22 cellular contexts compared by ENCODE assay signal in the genomic region with DNA sequence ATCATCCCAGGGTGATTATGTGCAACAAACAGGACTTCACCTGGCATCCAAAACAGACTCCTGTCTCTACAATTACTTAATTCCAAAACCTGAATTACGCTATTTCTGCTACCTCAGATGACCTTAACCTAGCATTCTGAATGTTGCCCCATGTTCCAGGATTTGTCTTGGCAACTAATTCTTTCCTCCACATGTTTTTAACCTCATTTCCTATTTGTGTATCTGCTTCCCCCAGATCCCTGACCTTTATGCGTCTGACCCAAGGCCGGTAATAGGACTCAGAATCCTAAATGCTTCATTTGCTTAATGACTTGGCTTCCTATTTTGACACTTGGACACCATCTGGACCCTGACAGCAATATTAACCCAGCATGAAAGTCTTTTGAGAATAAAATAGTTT. TPM values are rescaled to one million over a fixed set of nuclear protein-coding genes. Genes with fewer than 3 reads are reported as not detected.
DNase-seq lines count a peak whose midpoint lies in the region; ATAC-seq, FAIRE-seq and TF ChIP-seq lines count a peak whose summit lies in the region.
"Had no signal": no experiment of that assay in that cellular context is flagged by ENCODE, and none has a peak within 500 bp of the region (broad histone marks: within the 10 kb centered on the region; RNA-seq: fewer than 3 reads in every experiment).

No MANE protein-coding gene starts in this region.

- H3K4me3 ChIP-seq in left ventricle myocardium inferior (no peak overlapping the region), endothelial cell of umbilical vein (replicated peaks in 1 of 3; ENCODE audit: insufficient read depth in 1 of 3, low read depth in 1 of 3, low read length in 3 of 3) (no peak overlapping the region)
- H3K4me3 ChIP-seq: PC-9, SJCRH30 had no signal

- DNase-seq in Right ventricle myocardium superior (no peak), left ventricle myocardium inferior (no peak), NCI-H69 (lab: John Stamatoyannopoulos, UW) (peak; percentile 46), endothelial cell of umbilical vein (ENCODE audit: low read depth, low spot score) (peak; percentile 97), pulmonary artery endothelial cell (ENCODE audit: low read depth, low spot score) (peak; percentile 88), activated T-cell treated with anti-CD3 and anti-CD28 coated beads for 4 hours (no peak)
- DNase-seq: BE2C; CD4-positive, CD25-positive, alpha-beta regulatory T cell; DMS153; GDM1; GOT3; NCI-H1417 treated with DMSO at 0.1 percent for 48 hours; NCI-H187 treated with DMSO at 0.1 percent for 48 hours; NCI-H2227 treated with DMSO at 0.1 percent for 48 hours; NCI-H510A treated with DMSO at 0.1 percent for 48 hours; PC-9; SJCRH30 had no signal

- TF ChIP-seq CTCF in left ventricle myocardium inferior (IDR thresholded peaks at IDR 0.05; ENCODE audit: borderline replicate concordance): no peak
- TF ChIP-seq CTCF in endothelial cell of umbilical vein (IDR thresholded peaks at IDR 0.05; ENCODE audit: extremely low read depth in 1 of 2, insufficient read depth in 1 of 2, low read depth in 1 of 2, low read length in 2 of 2): no peak

- peak; percentile 87 for TF ChIP-seq POLR2A in endothelial cell of umbilical vein (IDR thresholded peaks at IDR 0.05; ENCODE audit: low read depth, low read length)

- peak overlapping the region; percentile 49 for H3K4me2 ChIP-seq in endothelial cell of umbilical vein (ENCODE audit: insufficient read depth, low read length)
- H3K4me2 ChIP-seq: PC-9 had no signal

- FAIRE-seq in endothelial cell of umbilical vein (lab: Jason Lieb, UNC): peak; percentile 94

- peak overlapping the region; percentile 42 for H3K9ac ChIP-seq in endothelial cell of umbilical vein (replicated peaks; ENCODE audit: extremely low read depth, insufficient read depth, low read length)

- H3K27ac ChIP-seq in left ventricle myocardium inferior (replicated peaks) (no peak overlapping the region), endothelial cell of umbilical vein (ENCODE audit: insufficient read depth, low read depth, low read length) (peak overlapping the region; percentile 87)
- H3K27ac ChIP-seq: PC-9, RWPE1, SJCRH30 had no signal

- dilution Hi-C loops in endothelial cell of umbilical vein (cut with MboI; ENCODE audit: extremely low pct_ligation_motif_present, low sequenced_read_pairs): no loop called here

- ATAC-seq in Right ventricle myocardium superior (ENCODE audit: poor library complexity) (peak; percentile 38), HG03135 (IDR thresholded peaks at IDR 0.05; ENCODE audit: unreplicated experiment) (no peak), HG03521 (IDR thresholded peaks at IDR 0.05; ENCODE audit: unreplicated experiment) (no peak)

- no TSS peak for BruUV-seq in endothelial cell of umbilical vein (replicated peaks; lab: Mats Ljungman, UMichigan)

- intact Hi-C loops in Right ventricle myocardium superior (cut with DNase I) (loop anchor here (5.0 kb wide), 1 partner anchor 150 kb away; no protein-coding TSS in a partner anchor), left ventricle myocardium inferior (cut with micrococcal nuclease) (loop anchor here (5.0 kb wide), 2 partner anchors 135 to 150 kb away; no protein-coding TSS in a partner anchor), endothelial cell of umbilical vein (cut with micrococcal nuclease) (loop anchor here (1.0 to 10.0 kb wide), 9 partner anchors 8 to 537 kb away; partner anchors contain the start of gene ING3)

- CTCF ChIA-PET in endothelial cell of umbilical vein (lab: Charles Lee): interaction anchor here (0.6 to 6.1 kb wide), 20 partner anchors 9 to 217 kb away, joined by 3 to 64 read pairs (median 4); partner anchors contain the start of genes CPED1, ING3 and TSPAN12

- POLR2A ChIA-PET in endothelial cell of umbilical vein (lab: Charles Lee): no interaction called here

- no peaks in the 10 kb centered on the region for H3K36me3 ChIP-seq in left ventricle myocardium inferior
- no peaks in the 10 kb centered on the region for H3K36me3 ChIP-seq in endothelial cell of umbilical vein (ENCODE audit: control insufficient read depth in 2 of 2, extremely low read depth in 1 of 2, insufficient read depth in 2 of 2, low read length in 2 of 2)
- H3K36me3 ChIP-seq: BE2C, SJCRH30 had no signal

- no peaks in the 10 kb centered on the region for H4K20me1 ChIP-seq in endothelial cell of umbilical vein (replicated peaks; ENCODE audit: control insufficient read depth, extremely low read depth, insufficient read depth, low read length)

- H3K27me3 ChIP-seq in left ventricle myocardium inferior (ENCODE audit: low read depth): no peaks in the 10 kb centered on the region
- H3K27me3 ChIP-seq in endothelial cell of umbilical vein (ENCODE audit: control insufficient read depth in 2 of 2, insufficient read depth in 2 of 2, low read length in 2 of 2): no peaks in the 10 kb centered on the region
- H3K27me3 ChIP-seq: SJCRH30 had no signal

- no peaks in the 10 kb centered on the region for H3K9me1 ChIP-seq in endothelial cell of umbilical vein (replicated peaks; ENCODE audit: control insufficient read depth, extremely low read depth, insufficient read depth, low read length)

- H3K4me1 ChIP-seq in left ventricle myocardium inferior: no peaks in the 10 kb centered on the region
- peaks cover 46% of the 10 kb centered on the region for H3K4me1 ChIP-seq in endothelial cell of umbilical vein (ENCODE audit: control insufficient read depth, extremely low read depth, insufficient read depth, low read length)
- H3K4me1 ChIP-seq: BE2C, SJCRH30 had no signal

- H3K9me3 ChIP-seq in left ventricle myocardium inferior (replicated peaks): no peaks in the 10 kb centered on the region
- H3K9me3 ChIP-seq in endothelial cell of umbilical vein (replicated peaks; ENCODE audit: control insufficient read depth, insufficient read depth, low read length): no peaks in the 10 kb centered on the region
- H3K9me3 ChIP-seq: SJCRH30 had no signal

- peak overlapping the region; percentile 3 for H2AFZ ChIP-seq in endothelial cell of umbilical vein (ENCODE audit: low read depth, low read length)
- H2AFZ ChIP-seq: PC-9 had no signal

- H3K79me2 ChIP-seq in endothelial cell of umbilical vein (ENCODE audit: control insufficient read depth, insufficient read depth, low read length): no peaks in the 10 kb centered on the region

TF ChIP-seq in endothelial cell of umbilical vein, 7 proteins besides CTCF, POLR2A, EP300 and RAD21:
- TF ChIP-seq POLR2AphosphoS5 (IDR thresholded peaks at IDR 0.05; ENCODE audit: insufficient read depth, low read depth, low read length) (peak; percentile 98), EZH2 (IDR thresholded peaks at IDR 0.05; ENCODE audit: borderline replicate concordance, low read depth, low read length, severe bottlenecking) (no peak), MYC (IDR thresholded peaks at IDR 0.05; ENCODE audit: low read depth, low read length) (no peak), JUN (IDR thresholded peaks at IDR 0.05; ENCODE audit: borderline replicate concordance, insufficient read depth, insufficient read length, low read depth) (peak; percentile 83), GATA2 (IDR thresholded peaks at IDR 0.05; ENCODE audit: insufficient read depth, insufficient read length, low read depth, low read length) (peak; percentile 99), FOS (IDR thresholded peaks at IDR 0.05; ENCODE audit: borderline replicate concordance, insufficient read depth, low read length) (peak; percentile 86)
- TF ChIP-seq, protein P1, sequence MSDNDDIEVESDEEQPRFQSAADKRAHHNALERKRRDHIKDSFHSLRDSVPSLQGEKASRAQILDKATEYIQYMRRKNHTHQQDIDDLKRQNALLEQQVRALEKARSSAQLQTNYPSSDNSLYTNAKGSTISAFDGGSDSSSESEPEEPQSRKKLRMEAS (IDR thresholded peaks at IDR 0.05; ENCODE audit: insufficient read depth, insufficient read length): no peak

RNA-seq across cellular contexts. Expression of gene ING3, which starts 8.7 kb away (rescaled TPM):
- total RNA-seq in Right ventricle myocardium superior (11.1 TPM), left ventricle myocardium inferior (13.4 TPM), endothelial cell of umbilical vein (19.4 and 19.6 TPM in 2 replicates), pulmonary artery endothelial cell (23.1 and 24.8 TPM in 2 replicates)
- 4.6 and 8.7 TPM in 2 replicates for polyA plus RNA-seq in endothelial cell of umbilical vein
- 11.4 and 11.9 TPM in 2 replicates for polyA plus RNA-seq in endothelial cell of umbilical vein (2011; cell fraction: cytosol; rRNA removed)
- 22.2 and 39.3 TPM in 2 replicates for polyA plus RNA-seq in endothelial cell of umbilical vein (2011; cell fraction: nucleus; rRNA removed)
- polyA plus RNA-seq in endothelial cell of umbilical vein (2012): 13.2 and 17.1 TPM in 2 replicates
- 6.8 and 13.3 TPM in 2 replicates for polyA minus RNA-seq in endothelial cell of umbilical vein
- 7.0 TPM for polyA minus RNA-seq in endothelial cell of umbilical vein (2011; cell fraction: cytosol; rRNA and poly(A)+ RNA removed)
- 24.9 and 41.1 TPM in 2 replicates for polyA minus RNA-seq in endothelial cell of umbilical vein (2011; cell fraction: nucleus; rRNA and poly(A)+ RNA removed)

RNA-seq across cellular contexts. Expression of gene CPED1, which starts 46.7 kb away (rescaled TPM):
- total RNA-seq in Right ventricle myocardium superior (26.2 TPM), left ventricle myocardium inferior (33.8 TPM), endothelial cell of umbilical vein (0.22 and 0.32 TPM in 2 replicates), pulmonary artery endothelial cell (1.5 and 1.7 TPM in 2 replicates)
- 0.19 and 3.0 TPM in 2 replicates for polyA plus RNA-seq in endothelial cell of umbilical vein
- 0.20 and 0.22 TPM in 2 replicates for polyA plus RNA-seq in endothelial cell of umbilical vein (2011; cell fraction: cytosol; rRNA removed)
- 0.58 and 2.6 TPM in 2 replicates for polyA plus RNA-seq in endothelial cell of umbilical vein (2011; cell fraction: nucleus; rRNA removed)
- polyA plus RNA-seq in endothelial cell of umbilical vein (2012): 0.10 and 0.46 TPM in 2 replicates
- 2.3 and 3.1 TPM in 2 replicates for polyA minus RNA-seq in endothelial cell of umbilical vein
- polyA minus RNA-seq in endothelial cell of umbilical vein (2011; cell fraction: cytosol; rRNA and poly(A)+ RNA removed): 1.0 TPM
- 1.2 and 1.6 TPM in 2 replicates for polyA minus RNA-seq in endothelial cell of umbilical vein (2011; cell fraction: nucleus; rRNA and poly(A)+ RNA removed)
- total RNA-seq: HT-29, MCF 10A had no signal

Comparison
In these comparisons a context has a peak if more than half of its experiments do, and no peak if none do; other contexts are left out.
1. DNase-seq: peak in NCI-H69 (single experiment), endothelial cell of umbilical vein (single experiment) and pulmonary artery endothelial cell (single experiment); none in Right ventricle myocardium superior (single experiment), left ventricle myocardium inferior (single experiment) and activated T-cell treated with anti-CD3 and anti-CD28 coated beads for 4 hours (single experiment).